ENCODE assay signal across 12 cellular contexts in genomic region chr19:16889429-16889882, GRCh38. TPM values are rescaled to one million over a fixed set of nuclear protein-coding genes. Genes with fewer than 3 reads are reported as not detected.
A peak's percentile ranks its signal among the peaks of the same experiment; 100 is the strongest.
DNase-seq lines count a peak whose midpoint lies in the region; ATAC-seq and TF ChIP-seq lines count a peak whose summit lies in the region.
"Had no signal": no experiment of that assay in that cellular context is flagged by ENCODE, and none has a peak within 500 bp of the region (broad histone marks: within the 10 kb centered on the region; RNA-seq: fewer than 3 reads in every experiment).

No MANE protein-coding gene starts in this region.

- H3K4me3 ChIP-seq in transverse colon: peak overlapping the region in 2 of 4 donors; percentile 14 to 20
- H3K4me3 ChIP-seq: mucosa of descending colon had no signal

- H3K9me3 Mint-ChIP-seq in T-helper 2 cell treated with Interferon-gamma antibody and Interleukin-4, amounts not matched to agents 5 μg/mL and 100 μg/mL, for 36 hours: no peaks in the 10 kb centered on the region
- H3K9me3 Mint-ChIP-seq: activated T-helper 17 cell treated with anti-CD3 and anti-CD28 coated beads, Interleukin-2, amount 50 U/mL, for 72 hours had no signal

- 78% methylated on average over 19 of the region's 19 CpGs; no CpG with 5 or more reads in 1 of the 2 donors for WGBS in transverse colon (ENCODE audit: low coverage in 1 of 2), 2 donors

- H3K36me3 Mint-ChIP-seq in T-helper 2 cell treated with Interferon-gamma antibody and Interleukin-4, amounts not matched to agents 5 μg/mL and 100 μg/mL, for 36 hours (ENCODE audit: low read depth): no peaks in the 10 kb centered on the region

- peak overlapping the region; percentile 24 for H3K4me3 Mint-ChIP-seq in T-helper 2 cell treated with Interferon-gamma antibody and Interleukin-4, amounts not matched to agents 5 μg/mL and 100 μg/mL, for 36 hours
- H3K4me3 Mint-ChIP-seq: activated T-helper 17 cell treated with anti-CD3 and anti-CD28 coated beads, Interleukin-2, amount 50 U/mL, for 72 hours had no signal

- H3K27ac ChIP-seq in transverse colon: peak overlapping the region; percentile 45 to 71 (median 56)

- peaks cover 0 to 12% (median 2%) of the 10 kb centered on the region in 4 donors for H3K4me1 ChIP-seq in transverse colon

- no peak for DNase-seq in T-helper 2 cell treated with Interferon-gamma antibody and Interleukin-4, amounts not matched to agents 5 μg/mL and 100 μg/mL, for 36 hours (ENCODE audit: low spot score)
- DNase-seq in T-helper 2 cell (no peak), UCSD-AML1 (lab: John Stamatoyannopoulos, UW; ENCODE audit: unreplicated experiment) (peak; percentile 57), iPS-NIHi11 (ENCODE audit: low spot score) (peak; percentile 69), transverse colon (no peak), GM10248 (ENCODE audit: extremely low spot score) (no peak), NCI-H510A (lab: John Stamatoyannopoulos, UW) (no peak)
- DNase-seq: small intestine had no signal

- H3K4me1 Mint-ChIP-seq in T-helper 2 cell treated with Interferon-gamma antibody and Interleukin-4, amounts not matched to agents 5 μg/mL and 100 μg/mL, for 36 hours (ENCODE audit: low read depth): peaks cover 10% of the 10 kb centered on the region
- H3K4me1 Mint-ChIP-seq: activated T-helper 17 cell treated with anti-CD3 and anti-CD28 coated beads, Interleukin-2, amount 50 U/mL, for 72 hours had no signal

- H3K27me3 Mint-ChIP-seq in T-helper 2 cell treated with Interferon-gamma antibody and Interleukin-4, amounts not matched to agents 5 μg/mL and 100 μg/mL, for 36 hours (ENCODE audit: low read depth): peaks cover 13% of the 10 kb centered on the region
- H3K27me3 Mint-ChIP-seq: activated T-helper 17 cell treated with anti-CD3 and anti-CD28 coated beads, Interleukin-2, amount 50 U/mL, for 72 hours had no signal

- intact Hi-C loops in transverse colon (cut with DNase I; ENCODE audit: low total_unique reads): no loop called here

- in situ Hi-C loops in transverse colon (cut with MboI; ENCODE audit: low pct_ligation_motif_present in 1 of 4, low pct_unique_long_range_greater_than_20kb in 1 of 4, low sequenced_read_pairs in 3 of 4): no loop called here

- CTCF ChIA-PET in GM10248 (lab: Yijun Ruan, JAX): interaction anchor here (0.6 kb wide), 1 partner anchor 10 kb away, joined by 3 read pairs; no protein-coding TSS in a partner anchor

- H3K27me3 ChIP-seq in transverse colon: no peaks in the 10 kb centered on the region

- TF ChIP-seq EP300 in transverse colon (IDR thresholded peaks at IDR 0.05; ENCODE audit: low read depth): no peak

- no peaks in the 10 kb centered on the region for H3K36me3 ChIP-seq in transverse colon

- no peaks in the 10 kb centered on the region for H3K9me3 ChIP-seq in transverse colon
- H3K9me3 ChIP-seq: mucosa of descending colon had no signal

- POLR2A ChIA-PET in GM10248 (lab: Yijun Ruan, JAX): no interaction called here

- H3K27ac Mint-ChIP-seq in T-helper 2 cell treated with Interferon-gamma antibody and Interleukin-4, amounts not matched to agents 5 μg/mL and 100 μg/mL, for 36 hours: no peak overlapping the region
- H3K27ac Mint-ChIP-seq: activated T-helper 17 cell treated with anti-CD3 and anti-CD28 coated beads, Interleukin-2, amount 50 U/mL, for 72 hours had no signal

- TF ChIP-seq CTCF in transverse colon (IDR thresholded peaks at IDR 0.05) (no peak), GM10248 (IDR thresholded peaks at IDR 0.05; ENCODE audit: control extremely low read depth, extremely low read depth, low read depth, missing control alignments) (no peak)

- no peak for TF ChIP-seq POLR2A in transverse colon (IDR thresholded peaks at IDR 0.05)

- ATAC-seq in HG03378 (IDR thresholded peaks at IDR 0.05; ENCODE audit: unreplicated experiment): no peak

RNA-seq across cellular contexts. Expression of gene F2RL3, which starts 0.7 kb away (rescaled TPM):
- total RNA-seq in transverse colon: 10 to 100 TPM in 2 of 4 donors, 1 to 10 TPM in 2; 2.2 to 22.7 (median 9.1) TPM
- total RNA-seq: A673; activated T-helper 17 cell treated with anti-CD3 and anti-CD28 coated beads, Interleukin-2, amount 50 U/mL, for 72 hours had no signal

Comparison
In these comparisons a context has a peak if more than half of its experiments do, and no peak if none do; other contexts are left out.
1. DNase-seq: peak in UCSD-AML1 (single experiment) and iPS-NIHi11 (single experiment); none in T-helper 2 cell treated with Interferon-gamma antibody and Interleukin-4, amounts not matched to agents 5 μg/mL and 100 μg/mL, for 36 hours (single experiment), T-helper 2 cell (0 of 5), transverse colon (single experiment), GM10248 (single experiment) and NCI-H510A (single experiment).